In the genomic region with DNA sequence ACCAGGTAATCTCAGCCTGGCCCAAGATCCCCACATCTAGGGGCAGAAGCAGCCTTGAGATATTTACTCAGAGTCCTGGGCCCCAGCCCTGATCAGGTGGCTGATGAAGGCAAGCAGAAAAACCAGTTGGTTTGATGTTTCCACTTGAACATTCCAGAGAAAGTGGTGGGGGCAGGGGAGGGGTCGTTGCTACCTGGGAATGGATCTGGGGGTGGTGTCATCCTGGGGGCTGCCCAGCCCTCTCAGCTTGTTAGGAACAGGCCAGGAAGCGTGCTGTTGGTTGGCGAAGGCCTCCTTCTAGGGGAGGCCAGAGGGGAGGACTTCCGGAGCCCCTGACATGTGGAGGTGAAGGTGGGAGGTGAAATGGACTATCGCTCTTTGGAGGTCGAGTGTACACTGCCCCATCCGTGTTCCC, we compare ENCODE assay signal across 11 cellular contexts. TPM values are rescaled to one million over a fixed set of nuclear protein-coding genes. Genes with fewer than 3 reads are reported as not detected.
DNase-seq lines count a peak whose midpoint lies in the region; ATAC-seq and TF ChIP-seq lines count a peak whose summit lies in the region.
"Had no signal": no experiment of that assay in that cellular context is flagged by ENCODE, and none has a peak within 500 bp of the region (broad histone marks: within the 10 kb centered on the region; RNA-seq: fewer than 3 reads in every experiment).

No MANE protein-coding gene starts in this region.

- H3K27me3 Mint-ChIP-seq in activated CD4-positive, alpha-beta memory T cell treated with anti-CD3 and anti-CD28 coated beads for 36 hours = no peaks in the 10 kb centered on the region

- TF ChIP-seq CTCF in adrenal gland (IDR thresholded peaks at IDR 0.05) = no peak

- peak overlapping the region; percentile 86 for H3K27ac ChIP-seq in layer of hippocampus (ENCODE audit: low read depth, low read length)
- H3K27ac ChIP-seq in thymus (ENCODE audit: low read depth) = peak overlapping the region; percentile 74
- no peak overlapping the region for H3K27ac ChIP-seq in adrenal gland

- peaks cover 1% of the 10 kb centered on the region for H3K36me3 Mint-ChIP-seq in activated CD4-positive, alpha-beta memory T cell treated with anti-CD3 and anti-CD28 coated beads for 36 hours

- H3K9me3 Mint-ChIP-seq in activated CD4-positive, alpha-beta memory T cell treated with anti-CD3 and anti-CD28 coated beads for 36 hours = no peaks in the 10 kb centered on the region

- 78% methylated on average over 7 of the region's 7 CpGs for WGBS in thymus
- 0 to 68% (median 57%) methylated on average over 1 to 7 of the region's 7 CpGs for WGBS in adrenal gland, 4 donors

- CTCF ChIA-PET in activated CD4-positive, alpha-beta memory T cell treated with anti-CD3 and anti-CD28 coated beads for 36 hours (lab: Charles Lee) = no interaction called here

- no peak for ATAC-seq in GM21737 (IDR thresholded peaks at IDR 0.05; ENCODE audit: unreplicated experiment)

- H3K4me1 Mint-ChIP-seq in activated CD4-positive, alpha-beta memory T cell treated with anti-CD3 and anti-CD28 coated beads for 36 hours (ENCODE audit: low read depth) = peaks cover 7% of the 10 kb centered on the region

- H3K9me3 ChIP-seq in thymus (ENCODE audit: control insufficient read depth) = no peaks in the 10 kb centered on the region
- H3K9me3 ChIP-seq in adrenal gland (replicated peaks in 1 of 3) = no peaks in the 10 kb centered on the region

- peaks cover 11% of the 10 kb centered on the region for H3K4me1 ChIP-seq in thymus (ENCODE audit: control insufficient read depth, insufficient read depth, low read length)
- H3K4me1 ChIP-seq in adrenal gland (replicated peaks in 1 of 2) = peaks cover 7 to 8% of the 10 kb centered on the region in 2 donors

- no peak overlapping the region for H3K4me3 Mint-ChIP-seq in activated CD4-positive, alpha-beta memory T cell treated with anti-CD3 and anti-CD28 coated beads for 36 hours

- intact Hi-C loops in activated CD4-positive, alpha-beta memory T cell treated with anti-CD3 and anti-CD28 coated beads for 36 hours (cut with micrococcal nuclease) = no loop called here
- intact Hi-C loops in adrenal gland (cut with DNase I) = loop anchor here in 1 of 2 donors (5.0 kb wide), 1 partner anchor 75 kb away; no protein-coding TSS in a partner anchor

- no peak for TF ChIP-seq POLR2A in adrenal gland (IDR thresholded peaks at IDR 0.05)

- POLR2A ChIA-PET in activated CD4-positive, alpha-beta memory T cell treated with anti-CD3 and anti-CD28 coated beads for 36 hours (lab: Charles Lee) = no interaction called here

- H3K36me3 ChIP-seq in thymus (ENCODE audit: control insufficient read depth, insufficient read depth) (peaks cover 4% of the 10 kb centered on the region), adrenal gland (replicated peaks in 1 of 2) (no peaks in the 10 kb centered on the region)

- H3K4me3 ChIP-seq in thymus (ENCODE audit: low read length) = no peak overlapping the region
- no peak overlapping the region for H3K4me3 ChIP-seq in adrenal gland

- H3K27me3 ChIP-seq in layer of hippocampus (ENCODE audit: control insufficient read depth, insufficient read depth, low read length) (no peaks in the 10 kb centered on the region), thymus (ENCODE audit: control insufficient read depth, insufficient read depth) (no peaks in the 10 kb centered on the region), adrenal gland (no peaks in the 10 kb centered on the region)

- DNase-seq in DMS153 (lab: John Stamatoyannopoulos, UW) = peak; percentile 76
- no peak for DNase-seq in DMS153 treated with DMSO at 0.1 percent for 48 hours (lab: John Stamatoyannopoulos, UW; ENCODE audit: unreplicated experiment)
- peak; percentile 28 for DNase-seq in RPMI8226
- no peak for DNase-seq in activated CD4-positive, alpha-beta memory T cell treated with anti-CD3 and anti-CD28 coated beads for 36 hours
- DNase-seq in adrenal gland = no peak
- DNase-seq: 8988T; activated CD4-positive, CD25-positive, alpha-beta regulatory T cell; activated effector memory CD4-positive, alpha-beta T cell treated with Interleukin-2 at 50 U/mL for 16 hours had no signal

- no peak overlapping the region for H3K27ac Mint-ChIP-seq in activated CD4-positive, alpha-beta memory T cell treated with anti-CD3 and anti-CD28 coated beads for 36 hours

RNA-seq across cellular contexts. Expression of gene ABHD11, which starts 3.7 kb away (rescaled TPM):
- polyA plus RNA-seq in thymus (22.8 TPM), adrenal gland (10 to 100 TPM; 15.4 to 41.6 (median 39.2) TPM)
- 10 to 100 TPM; 14.7 to 16.8 TPM for total RNA-seq in activated CD4-positive, alpha-beta memory T cell treated with anti-CD3 and anti-CD28 coated beads for 36 hours
- 10 to 100 TPM; 13.0 to 20.5 (median 18.2) TPM for total RNA-seq in adrenal gland

RNA-seq across cellular contexts. Expression of gene STX1A, which starts 22.9 kb away (rescaled TPM):
- polyA plus RNA-seq in thymus = 5.4 TPM
- 10 to 100 TPM; 31.8 to 39.2 TPM for total RNA-seq in activated CD4-positive, alpha-beta memory T cell treated with anti-CD3 and anti-CD28 coated beads for 36 hours
- 1 to 10 TPM in 7 of 8 donors, under 1 TPM in 1; 0.52 to 8.0 (median 4.2) TPM for total RNA-seq in adrenal gland
- polyA plus RNA-seq in adrenal gland = 10 to 100 TPM in 1 of 3 donors, 1 to 10 TPM in 2; 5.3 to 28.1 (median 7.2) TPM

RNA-seq across cellular contexts. Expression of gene CLDN3, which starts 27.7 kb away (rescaled TPM):
- polyA plus RNA-seq in thymus (20.9 TPM), adrenal gland (under 1 TPM in 2 of 3 donors, not detected in 1; 0.24 to 0.40 TPM)
- not detected for total RNA-seq in activated CD4-positive, alpha-beta memory T cell treated with anti-CD3 and anti-CD28 coated beads for 36 hours
- total RNA-seq in adrenal gland = under 1 TPM in 4 of 8 donors, not detected in 4; 0.22 to 0.72 (median 0.42) TPM

RNA-seq across cellular contexts. Expression of gene BUD23, which starts 58.9 kb away (rescaled TPM):
- 71.0 TPM for polyA plus RNA-seq in thymus
- 10 to 100 TPM; 92.0 to 94.0 TPM for total RNA-seq in activated CD4-positive, alpha-beta memory T cell treated with anti-CD3 and anti-CD28 coated beads for 36 hours
- total RNA-seq in adrenal gland = 10 to 100 TPM; 34.7 to 69.4 (median 61.1) TPM
- 100 to 1,000 TPM in 2 of 3 donors, 10 to 100 TPM in 1; 79.5 to 123 (median 115) TPM for polyA plus RNA-seq in adrenal gland

RNA-seq across cellular contexts. Expression of gene DNAJC30, which starts 59.1 kb away (rescaled TPM):
- polyA plus RNA-seq in thymus = 8.0 TPM
- 1 to 10 TPM; 6.1 to 6.3 TPM for total RNA-seq in activated CD4-positive, alpha-beta memory T cell treated with anti-CD3 and anti-CD28 coated beads for 36 hours
- total RNA-seq in adrenal gland = 10 to 100 TPM in 7 of 8 donors, 1 to 10 TPM in 1; 9.0 to 28.2 (median 18.3) TPM
- 10 to 100 TPM in 2 of 3 donors, 1 to 10 TPM in 1; 9.9 to 14.8 (median 13.9) TPM for polyA plus RNA-seq in adrenal gland

Comparison
In these comparisons a context has a peak if more than half of its experiments do, and no peak if none do; other contexts are left out.
1. DNase-seq: peak in DMS153 (single experiment) and RPMI8226 (single experiment); none in DMS153 treated with DMSO at 0.1 percent for 48 hours (single experiment), activated CD4-positive, alpha-beta memory T cell treated with anti-CD3 and anti-CD28 coated beads for 36 hours (single experiment) and adrenal gland (0 of 7).
2. H3K27ac ChIP-seq: peak in layer of hippocampus (single experiment) and thymus (single experiment); none in adrenal gland (0 of 5).